11 cellular contexts compared by ENCODE assay signal in the genomic region with DNA sequence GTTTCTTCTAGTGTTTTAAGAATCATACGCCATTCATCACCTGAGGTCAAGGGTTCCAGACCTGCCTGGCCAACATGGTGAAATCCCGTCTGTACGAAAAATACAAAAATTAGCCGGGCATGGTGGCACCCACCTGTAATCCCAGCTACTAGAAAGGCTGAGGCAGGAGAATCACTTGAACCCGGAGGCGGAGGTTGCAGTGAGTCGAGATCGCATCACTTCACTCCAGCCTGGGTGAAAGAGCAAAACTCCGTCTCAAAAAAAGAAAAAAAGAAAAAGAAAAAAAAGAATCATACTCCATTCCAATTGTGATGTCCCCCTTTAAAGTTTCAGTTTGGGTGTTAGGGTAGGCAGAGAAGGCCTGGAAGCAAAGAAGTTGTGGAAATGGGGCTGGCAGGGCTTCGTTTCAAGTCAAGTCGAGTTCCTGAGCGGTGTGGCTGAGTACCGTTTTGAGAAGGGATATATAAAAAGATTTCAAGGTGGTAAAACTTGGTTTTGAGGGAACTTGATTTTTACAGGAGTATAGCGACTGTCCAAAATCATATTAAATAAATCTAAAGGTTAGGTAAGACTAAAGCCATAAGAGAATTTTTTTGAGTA. TPM values are rescaled to one million over a fixed set of nuclear protein-coding genes. Genes with fewer than 3 reads are reported as not detected.
DNase-seq lines count a peak whose midpoint lies in the region; ATAC-seq and TF ChIP-seq lines count a peak whose summit lies in the region.
"Had no signal": no experiment of that assay in that cellular context is flagged by ENCODE, and none has a peak within 500 bp of the region (broad histone marks: within the 10 kb centered on the region; RNA-seq: fewer than 3 reads in every experiment).

No MANE protein-coding gene starts in this region.

- no peaks in the 10 kb centered on the region for H3K9me3 ChIP-seq in CD4-positive, alpha-beta T cell (ENCODE audit: control insufficient read depth, low read length)
- H3K9me3 ChIP-seq in breast epithelium (no peaks in the 10 kb centered on the region), testis (no peaks in the 10 kb centered on the region)

- POLR2A ChIA-PET in CD4-positive, alpha-beta T cell (lab: Charles Lee): interaction anchor here (1.1 to 2.1 kb wide), 3 partner anchors 16 to 238 kb away, joined by 4 to 43 read pairs (median 5); a partner anchor contains a TSS
- POLR2A ChIA-PET in GM10248 (lab: Yijun Ruan, JAX): interaction anchor here (1.0 kb wide), 1 partner anchor 26 kb away, joined by 3 read pairs; no protein-coding TSS in a partner anchor

- peaks cover 66% of the 10 kb centered on the region for H3K4me1 Mint-ChIP-seq in CD4-positive, alpha-beta T cell (ENCODE audit: low read depth)
- H3K4me1 Mint-ChIP-seq in IgD-negative memory B cell: peaks cover 28 to 40% (median 37%) of the 10 kb centered on the region in 3 donors
- H3K4me1 Mint-ChIP-seq in nephron: peaks cover 50% of the 10 kb centered on the region

- H3K27ac Mint-ChIP-seq in CD4-positive, alpha-beta T cell: peak overlapping the region; percentile 100
- H3K27ac Mint-ChIP-seq in IgD-negative memory B cell: peak overlapping the region in 2 of 3 donors; percentile 92 to 100
- H3K27ac Mint-ChIP-seq in nephron: peak overlapping the region in 2 of 3 experiments; percentile 99 to 100

- H3K4me1 ChIP-seq in breast epithelium (peaks cover 0 to 15% of the 10 kb centered on the region in 2 donors), testis (peaks cover 19% of the 10 kb centered on the region)

- no peaks in the 10 kb centered on the region for H3K36me3 ChIP-seq in breast epithelium
- H3K36me3 ChIP-seq in testis (ENCODE audit: low read depth, missing control alignments): no peaks in the 10 kb centered on the region

- TF ChIP-seq POLR2A in breast epithelium (IDR thresholded peaks at IDR 0.05) (no peak), testis (IDR thresholded peaks at IDR 0.05) (no peak)

- no peak for TF ChIP-seq CTCF in CD4-positive, alpha-beta T cell (IDR thresholded peaks at IDR 0.05)
- TF ChIP-seq CTCF in breast epithelium (IDR thresholded peaks at IDR 0.05) (no peak), nephron (IDR thresholded peaks at IDR 0.05; ENCODE audit: unreplicated experiment in 3 of 3) (no peak), GM10248 (IDR thresholded peaks at IDR 0.05; ENCODE audit: control extremely low read depth, extremely low read depth, low read depth, missing control alignments) (no peak), testis (IDR thresholded peaks at IDR 0.05) (no peak)

- H3K27ac ChIP-seq in CD4-positive, alpha-beta T cell (ENCODE audit: low read depth, low read length): no peak overlapping the region
- H3K27ac ChIP-seq in breast epithelium (peak overlapping the region; percentile 15 to 31), testis (peak overlapping the region in 1 of 2 donors; percentile 75)

- no peaks in the 10 kb centered on the region for H3K27me3 ChIP-seq in CD4-positive, alpha-beta T cell (ENCODE audit: control insufficient read depth, insufficient read depth, low read length)
- H3K27me3 ChIP-seq in breast epithelium: no peaks in the 10 kb centered on the region
- H3K27me3 ChIP-seq in testis: no peaks in the 10 kb centered on the region

- peak overlapping the region in 1 of 3 donors; percentile 75 for H3K4me3 ChIP-seq in breast epithelium
- no peak overlapping the region for H3K4me3 ChIP-seq in testis

- peaks cover 21% of the 10 kb centered on the region for H3K36me3 Mint-ChIP-seq in CD4-positive, alpha-beta T cell (ENCODE audit: low read depth)
- H3K36me3 Mint-ChIP-seq in IgD-negative memory B cell: peaks cover 3% of the 10 kb centered on the region
- H3K36me3 Mint-ChIP-seq in nephron (ENCODE audit: low read depth): no peaks in the 10 kb centered on the region

- no peaks in the 10 kb centered on the region for H3K27me3 Mint-ChIP-seq in CD4-positive, alpha-beta T cell
- H3K27me3 Mint-ChIP-seq in IgD-negative memory B cell (peaks cover 6% of the 10 kb centered on the region), nephron (ENCODE audit: low read depth) (peaks cover 33% of the 10 kb centered on the region)

- WGBS in testis, 2 donors: 50 to 76% methylated on average over 14 of the region's 14 CpGs

- intact Hi-C loops in CD4-positive, alpha-beta T cell (cut with DNase I, micrococcal nuclease): loop anchor here (1.0 to 10.0 kb wide), 7 partner anchors 69 to 1637 kb away; a partner anchor contains a TSS
- intact Hi-C loops in breast epithelium (cut with DNase I; ENCODE audit: low total_unique reads): loop anchor here (2.0 kb wide), 1 partner anchor 191 kb away; no protein-coding TSS in a partner anchor
- intact Hi-C loops in testis (cut with DNase I; ENCODE audit: low total_unique reads): loop anchor here (10.0 kb wide), 1 partner anchor 189 kb away; no protein-coding TSS in a partner anchor

- H3K9me3 Mint-ChIP-seq in CD4-positive, alpha-beta T cell: no peaks in the 10 kb centered on the region
- H3K9me3 Mint-ChIP-seq in IgD-negative memory B cell: no peaks in the 10 kb centered on the region
- no peaks in the 10 kb centered on the region for H3K9me3 Mint-ChIP-seq in nephron

- CTCF ChIA-PET in CD4-positive, alpha-beta T cell (lab: Charles Lee): interaction anchor here (1.8 kb wide), 1 partner anchor 17 kb away, joined by 6 read pairs; no protein-coding TSS in a partner anchor
- CTCF ChIA-PET in GM10248 (lab: Yijun Ruan, JAX): interaction anchor here (1.1 to 5.1 kb wide), 4 partner anchors 16 to 199 kb away, joined by 3 to 59 read pairs (median 12); no protein-coding TSS in a partner anchor

- no peak for ATAC-seq in CD4-positive, alpha-beta T cell (ENCODE audit: poor library complexity)

- peak overlapping the region; percentile 100 for H3K4me3 Mint-ChIP-seq in CD4-positive, alpha-beta T cell
- H3K4me3 Mint-ChIP-seq in IgD-negative memory B cell (peak overlapping the region; percentile 47 to 91 (median 64)), nephron (peak overlapping the region; percentile 88 to 98 (median 98))

- DNase-seq in CD4-positive, alpha-beta T cell: no peak
- DNase-seq in breast epithelium (ENCODE audit: low spot score in 2 of 2) (no peak), DMS53 treated with DMSO at 0.1 percent for 48 hours (lab: John Stamatoyannopoulos, UW; ENCODE audit: unreplicated experiment) (no peak), GM10248 (ENCODE audit: extremely low spot score) (no peak), SKM-1 treated with dmso at 0.1 percent for 144 hours (lab: John Stamatoyannopoulos, UW; ENCODE audit: unreplicated experiment) (no peak), testis (no peak)
- DNase-seq: DMS79; NCI-H146; stimulated activated CD8-positive, alpha-beta memory T cell treated with anti-CD3 and anti-CD28 coated beads, Interleukin-4, amount 100 ng/mL, for 48 hours had no signal

RNA-seq across cellular contexts. Expression of a gene that starts 1.5 kb away (rescaled TPM):
- 10 to 100 TPM; 53.5 to 56.6 TPM for total RNA-seq in CD4-positive, alpha-beta T cell
- polyA plus RNA-seq in IgD-negative memory B cell: 107 TPM
- 10 to 100 TPM; 43.5 to 57.8 (median 46.9) TPM for total RNA-seq in breast epithelium
- total RNA-seq in testis: 10 to 100 TPM; 51.9 to 64.8 TPM
- polyA plus RNA-seq in testis (ENCODE audit: insufficient read depth, low read depth, low replicate concordance): 20.5 TPM

RNA-seq across cellular contexts. Expression of a gene that starts 2.1 kb away (rescaled TPM):
- total RNA-seq in CD4-positive, alpha-beta T cell: 10 to 100 TPM; 17.5 to 22.0 TPM
- polyA plus RNA-seq in IgD-negative memory B cell: 17.8 TPM
- 10 to 100 TPM; 38.9 to 66.3 (median 47.2) TPM for total RNA-seq in breast epithelium
- total RNA-seq in testis: 10 to 100 TPM; 73.1 to 89.1 TPM
- 42.3 TPM for polyA plus RNA-seq in testis (ENCODE audit: insufficient read depth, low read depth, low replicate concordance)
